19 cellular contexts compared by ENCODE assay signal in genomic region chr2:120873958-120874357, GRCh38.
DNase-seq lines count a peak whose midpoint lies in the region; ATAC-seq and TF ChIP-seq lines count a peak whose summit lies in the region.
"Had no signal": no experiment of that assay in that cellular context is flagged by ENCODE, and none has a peak within 500 bp of the region (broad histone marks: within the 10 kb centered on the region; RNA-seq: fewer than 3 reads in every experiment).

No MANE protein-coding gene starts in this region.

- WGBS in GM23248 (ENCODE audit: low coverage in 1 of 2, low lambda C conversion rate in 2 of 2, missing lambda C conversion rate in 2 of 2), 2 experiments = 45 to 48% methylated on average over 9 of the region's 9 CpGs

- H3K79me2 ChIP-seq in GM23248 (ENCODE audit: insufficient read depth) = peaks cover 100% of the 10 kb centered on the region
- H3K79me2 ChIP-seq in MM.1S (ENCODE audit: low read length) = no peaks in the 10 kb centered on the region

- H3K27ac ChIP-seq in GM23248 = no peak overlapping the region
- H3K27ac ChIP-seq in MM.1S (ENCODE audit: low read length) = no peak overlapping the region
- no peak overlapping the region for H3K27ac ChIP-seq in effector memory CD4-positive, alpha-beta T cell (ENCODE audit: insufficient read depth, low read length, poor library complexity, severe bottlenecking)

- H3K4me2 ChIP-seq in GM23248 (ENCODE audit: unreplicated experiment) = no peak overlapping the region
- H3K4me2 ChIP-seq in MM.1S (ENCODE audit: low read depth, low read length) = no peak overlapping the region

- H3F3A ChIP-seq in GM23248 (ENCODE audit: insufficient read depth) = 0 out of 2 replicates have a peak, but pooled peaks cover 2% of the 10 kb centered on the region
- no peaks in the 10 kb centered on the region for H3F3A ChIP-seq in MM.1S (ENCODE audit: insufficient read depth, low read length)

- H3K4me3 Mint-ChIP-seq in chondrocyte (ENCODE audit: unreplicated experiment) = no peak overlapping the region
- H3K4me3 Mint-ChIP-seq: CD4-positive, CD25-positive, alpha-beta regulatory T cell had no signal

- H3K4me1 ChIP-seq in GM23248 (ENCODE audit: insufficient read depth) (no peaks in the 10 kb centered on the region), MM.1S (ENCODE audit: low read length) (no peaks in the 10 kb centered on the region)
- no peaks in the 10 kb centered on the region for H3K4me1 ChIP-seq in effector memory CD4-positive, alpha-beta T cell (ENCODE audit: control insufficient read depth, insufficient read depth, low read length, poor library complexity, severe bottlenecking)
- H3K4me1 ChIP-seq: BE2C had no signal

- H4K20me1 ChIP-seq in GM23248 (ENCODE audit: insufficient read depth) = no peaks in the 10 kb centered on the region
- no peaks in the 10 kb centered on the region for H4K20me1 ChIP-seq in MM.1S (ENCODE audit: insufficient read depth, low read length)

- in situ Hi-C loops in GM23248 (cut with MboI) = no loop called here

- no peak for DNase-seq in GM23248
- DNase-seq in chondrocyte (ENCODE audit: low spot score) = peak; percentile 60
- no peak for DNase-seq in left ventricle myocardium superior
- DNase-seq in sciatic nerve (ENCODE audit: low spot score) = no peak
- DNase-seq in MM.1S = no peak
- no peak for DNase-seq in effector memory CD4-positive, alpha-beta T cell
- no peak for DNase-seq in activated CD4-positive, alpha-beta T cell treated with anti-CD3 and anti-CD28 coated beads, Interleukin-2, amount 50 U/mL, for 1 hour
- DNase-seq: BE2C; CD4-positive, CD25-positive, alpha-beta regulatory T cell; COR-L47; DMS 273 treated with DMSO at 0.1 percent for 48 hours; GDM1; NCI-H1105 treated with DMSO at 0.1 percent for 48 hours; NCI-H2081 treated with DMSO at 0.1 percent for 48 hours; NCI-H510A; NCI-H774; SHP77 treated with DMSO at 0.1 percent for 48 hours had no signal

- no peaks in the 10 kb centered on the region for H3K9me3 ChIP-seq in GM23248 (ENCODE audit: low read depth)
- H3K9me3 ChIP-seq in MM.1S (replicated peaks; ENCODE audit: insufficient read depth, low read length) = no peaks in the 10 kb centered on the region
- H3K9me3 ChIP-seq in effector memory CD4-positive, alpha-beta T cell (ENCODE audit: control insufficient read depth, low read length) = no peaks in the 10 kb centered on the region
- H3K9me3 ChIP-seq: BE2C had no signal

- no peak for TF ChIP-seq CTCF in chondrocyte (IDR thresholded peaks at IDR 0.05)
- TF ChIP-seq CTCF in MM.1S (IDR thresholded peaks at IDR 0.05; ENCODE audit: low read length) = no peak

- no peak overlapping the region for H3K4me3 ChIP-seq in GM23248
- H3K4me3 ChIP-seq in MM.1S (ENCODE audit: low read length) = no peak overlapping the region
- no peak overlapping the region for H3K4me3 ChIP-seq in effector memory CD4-positive, alpha-beta T cell (ENCODE audit: insufficient read depth, low read depth, low read length, poor library complexity, severe bottlenecking)
- H3K4me3 ChIP-seq: K562 had no signal

- H3K9me2 ChIP-seq in GM23248 (ENCODE audit: insufficient read depth) = no peaks in the 10 kb centered on the region
- H3K9me2 ChIP-seq in MM.1S (replicated peaks; ENCODE audit: insufficient read depth, low read length) = no peaks in the 10 kb centered on the region

- H3K27me3 Mint-ChIP-seq in chondrocyte (ENCODE audit: low read depth) = no peaks in the 10 kb centered on the region

- H3K27ac Mint-ChIP-seq in chondrocyte (ENCODE audit: unreplicated experiment) = no peak overlapping the region
- H3K27ac Mint-ChIP-seq: CD4-positive, CD25-positive, alpha-beta regulatory T cell had no signal

- no peaks in the 10 kb centered on the region for H3K9me3 Mint-ChIP-seq in chondrocyte (ENCODE audit: low read depth)

- H3K27me3 ChIP-seq in GM23248 (replicated peaks; ENCODE audit: insufficient read depth) = no peaks in the 10 kb centered on the region
- H3K27me3 ChIP-seq in MM.1S (replicated peaks; ENCODE audit: insufficient read depth, low read length) = peaks cover 9% of the 10 kb centered on the region; the same call in 1 of the 2 replicates
- no peaks in the 10 kb centered on the region for H3K27me3 ChIP-seq in effector memory CD4-positive, alpha-beta T cell (replicated peaks; ENCODE audit: control insufficient read depth, insufficient read depth, low read length, poor library complexity, severe bottlenecking)
- H3K27me3 ChIP-seq: BE2C had no signal

- H3K9ac ChIP-seq in GM23248 (no peak overlapping the region), MM.1S (ENCODE audit: low read length) (no peak overlapping the region)

- H3K36me3 ChIP-seq in GM23248 (ENCODE audit: low read depth) (no peaks in the 10 kb centered on the region), MM.1S (replicated peaks; ENCODE audit: insufficient read depth, low read length) (no peaks in the 10 kb centered on the region)
- no peaks in the 10 kb centered on the region for H3K36me3 ChIP-seq in effector memory CD4-positive, alpha-beta T cell (ENCODE audit: control insufficient read depth, insufficient read depth, low read length)
- H3K36me3 ChIP-seq: BE2C had no signal

- peak; percentile 50 for ATAC-seq in left ventricle myocardium superior
- peak; percentile 37 for ATAC-seq in sciatic nerve
- ATAC-seq in GM21576 (IDR thresholded peaks at IDR 0.05; ENCODE audit: unreplicated experiment) = no peak
- ATAC-seq: K562 had no signal

- 0 out of 2 replicates have a peak overlapping the region, but pooled peaks have one; percentile 29 for H2AFZ ChIP-seq in GM23248
- no peak overlapping the region for H2AFZ ChIP-seq in MM.1S (ENCODE audit: low read length)

- peaks cover 24% of the 10 kb centered on the region for H3K4me1 Mint-ChIP-seq in chondrocyte (ENCODE audit: low read depth)
- H3K4me1 Mint-ChIP-seq: CD4-positive, CD25-positive, alpha-beta regulatory T cell had no signal

- no peaks in the 10 kb centered on the region for H3K36me3 Mint-ChIP-seq in chondrocyte (ENCODE audit: low read depth)
- H3K36me3 Mint-ChIP-seq: CD4-positive, CD25-positive, alpha-beta regulatory T cell had no signal

- intact Hi-C loops in left ventricle myocardium superior (cut with micrococcal nuclease) = no loop called here
- intact Hi-C loops in sciatic nerve (cut with DNase I) = no loop called here
